ENCODE assay signal across 8 cellular contexts in genomic region chr1:167221126-167221803, GRCh38. TPM values are rescaled to one million over a fixed set of nuclear protein-coding genes. Genes with fewer than 3 reads are reported as not detected.
DNase-seq lines count a peak whose midpoint lies in the region; ATAC-seq and TF ChIP-seq lines count a peak whose summit lies in the region.

No MANE protein-coding gene starts in this region.

- peak overlapping the region; percentile 90 for H3K9ac ChIP-seq in mesendoderm (ENCODE audit: low read length)

- peak overlapping the region; percentile 12 for H3K4me2 ChIP-seq in mesendoderm (ENCODE audit: low read length)

- H3K4ac ChIP-seq in mesendoderm (ENCODE audit: low read depth, low read length): peak overlapping the region; percentile 84

- H3K9me3 ChIP-seq in thoracic aorta: no peaks in the 10 kb centered on the region

- H4K8ac ChIP-seq in mesendoderm (ENCODE audit: low read depth, low read length): peak overlapping the region; percentile 98

- H2BK15ac ChIP-seq in mesendoderm (replicated peaks; ENCODE audit: low read depth): no peak overlapping the region

- H3K4me1 Mint-ChIP-seq in dendritic cell treated with granulocyte-macrophage colony-stimulating factor and Interleukin-4, amounts not matched to agents 40 ng/mL and 50 ng/mL, for 4 days (ENCODE audit: low read depth): peaks cover 23% of the 10 kb centered on the region

- H4K5ac ChIP-seq in mesendoderm (ENCODE audit: low read length): no peak overlapping the region

- H3K36me3 ChIP-seq in mesendoderm (ENCODE audit: control insufficient read depth, insufficient read depth, low read length) (no peaks in the 10 kb centered on the region), thoracic aorta (no peaks in the 10 kb centered on the region)

- H3K27ac Mint-ChIP-seq in dendritic cell treated with granulocyte-macrophage colony-stimulating factor and Interleukin-4, amounts not matched to agents 40 ng/mL and 50 ng/mL, for 4 days: peak overlapping the region; percentile 94

- peak; percentile 8 for ATAC-seq in HG02798 (IDR thresholded peaks at IDR 0.05; ENCODE audit: poor library complexity, unreplicated experiment)
- ATAC-seq in thoracic aorta (ENCODE audit: insufficient number of reproducible peaks, low FRiP score, low read depth): no peak

- H3K4me3 Mint-ChIP-seq in dendritic cell treated with granulocyte-macrophage colony-stimulating factor and Interleukin-4, amounts not matched to agents 40 ng/mL and 50 ng/mL, for 4 days: peak overlapping the region; percentile 83

- no peaks in the 10 kb centered on the region for H3K79me1 ChIP-seq in mesendoderm (ENCODE audit: low read length)

- peak overlapping the region; percentile 54 for H2BK5ac ChIP-seq in mesendoderm (ENCODE audit: low read length)

- no peaks in the 10 kb centered on the region for H3K27me3 Mint-ChIP-seq in dendritic cell treated with granulocyte-macrophage colony-stimulating factor and Interleukin-4, amounts not matched to agents 40 ng/mL and 50 ng/mL, for 4 days

- no peak overlapping the region for H2BK120ac ChIP-seq in mesendoderm (ENCODE audit: low read depth, low read length)

- H3K27ac ChIP-seq in mesendoderm (ENCODE audit: low read depth, low read length) (peak overlapping the region; percentile 99), thoracic aorta (peak overlapping the region; percentile 91 to 93)

- H3K4me1 ChIP-seq in mesendoderm (ENCODE audit: control insufficient read depth, low read depth, low read length) (peaks cover 2% of the 10 kb centered on the region), thoracic aorta (ENCODE audit: control insufficient read depth in 1 of 2, low read depth in 2 of 2) (peaks cover 6 to 34% of the 10 kb centered on the region in 2 donors)

- H3K4me3 ChIP-seq in mesendoderm (ENCODE audit: low read length): peak overlapping the region; percentile 58
- peak overlapping the region; percentile 91 for H3K4me3 ChIP-seq in thoracic aorta

- no peak for TF ChIP-seq CTCF in thoracic aorta (IDR thresholded peaks at IDR 0.05)

- H2AK5ac ChIP-seq in mesendoderm (ENCODE audit: low read length): no peak overlapping the region

- intact Hi-C loops in dendritic cell treated with granulocyte-macrophage colony-stimulating factor and Interleukin-4, amounts not matched to agents 40 ng/mL and 50 ng/mL, for 4 days (cut with micrococcal nuclease): loop anchor here (5.0 kb wide), 3 partner anchors 154 to 384 kb away; partner anchors contain the start of genes CREG1 and POGK

- no CpG with 5 or more reads among the region's 83 CpGs for WGBS in mesendoderm (ENCODE audit: extremely low coverage, insufficient coverage, low lambda C conversion rate)

- H3K56ac ChIP-seq in mesendoderm (ENCODE audit: low read length): peak overlapping the region; percentile 91

- no peak overlapping the region for H3K23ac ChIP-seq in mesendoderm (ENCODE audit: low read length)

- peak overlapping the region; percentile 99 for H3K18ac ChIP-seq in mesendoderm (ENCODE audit: low read length)

- H3K9me3 Mint-ChIP-seq in dendritic cell treated with granulocyte-macrophage colony-stimulating factor and Interleukin-4, amounts not matched to agents 40 ng/mL and 50 ng/mL, for 4 days: no peaks in the 10 kb centered on the region

- peaks cover 15% of the 10 kb centered on the region for H3K36me3 Mint-ChIP-seq in dendritic cell treated with granulocyte-macrophage colony-stimulating factor and Interleukin-4, amounts not matched to agents 40 ng/mL and 50 ng/mL, for 4 days (ENCODE audit: low read depth)

- H3K27me3 ChIP-seq in mesendoderm (ENCODE audit: insufficient read depth, low read length, poor library complexity) (no peaks in the 10 kb centered on the region), thoracic aorta (replicated peaks; ENCODE audit: insufficient read depth) (no peaks in the 10 kb centered on the region)

- DNase-seq in activated T-cell treated with anti-CD3 and anti-CD28 coated beads for 24 hours (ENCODE audit: low read depth) (peak; percentile 16), RKO (ENCODE audit: low spot score) (peak; percentile 21), mesendoderm (no peak), thoracic aorta (ENCODE audit: low spot score) (no peak), T1000 (lab: John Stamatoyannopoulos, UW) (no peak)
- DNase-seq in activated T-cell treated with anti-CD3 and anti-CD28 coated beads, Interleukin-2, amount 50 U/mL, for 1 hour: no peak

- H3K79me2 ChIP-seq in mesendoderm (ENCODE audit: control insufficient read depth, insufficient read depth, low read length): peaks cover 35% of the 10 kb centered on the region

RNA-seq across cellular contexts. Expression of gene POU2F1, which starts 0.6 kb away (rescaled TPM):
- 22.0 TPM for polyA plus RNA-seq in mesendoderm (2013, experiment 1 of 2)
- polyA plus RNA-seq in mesendoderm (2013, experiment 2 of 2): 19.4 TPM
- 10 to 100 TPM; 15.3 to 25.5 TPM for total RNA-seq in thoracic aorta

Comparison
In these comparisons a context has a peak if more than half of its experiments do, and no peak if none do; other contexts are left out.
1. DNase-seq: peak in activated T-cell treated with anti-CD3 and anti-CD28 coated beads for 24 hours (single experiment) and RKO (single experiment); none in activated T-cell treated with anti-CD3 and anti-CD28 coated beads, Interleukin-2, amount 50 U/mL, for 1 hour (single experiment), mesendoderm (single experiment), thoracic aorta (single experiment) and T1000 (single experiment).